11 cellular contexts compared by ENCODE assay signal in the genomic region with DNA sequence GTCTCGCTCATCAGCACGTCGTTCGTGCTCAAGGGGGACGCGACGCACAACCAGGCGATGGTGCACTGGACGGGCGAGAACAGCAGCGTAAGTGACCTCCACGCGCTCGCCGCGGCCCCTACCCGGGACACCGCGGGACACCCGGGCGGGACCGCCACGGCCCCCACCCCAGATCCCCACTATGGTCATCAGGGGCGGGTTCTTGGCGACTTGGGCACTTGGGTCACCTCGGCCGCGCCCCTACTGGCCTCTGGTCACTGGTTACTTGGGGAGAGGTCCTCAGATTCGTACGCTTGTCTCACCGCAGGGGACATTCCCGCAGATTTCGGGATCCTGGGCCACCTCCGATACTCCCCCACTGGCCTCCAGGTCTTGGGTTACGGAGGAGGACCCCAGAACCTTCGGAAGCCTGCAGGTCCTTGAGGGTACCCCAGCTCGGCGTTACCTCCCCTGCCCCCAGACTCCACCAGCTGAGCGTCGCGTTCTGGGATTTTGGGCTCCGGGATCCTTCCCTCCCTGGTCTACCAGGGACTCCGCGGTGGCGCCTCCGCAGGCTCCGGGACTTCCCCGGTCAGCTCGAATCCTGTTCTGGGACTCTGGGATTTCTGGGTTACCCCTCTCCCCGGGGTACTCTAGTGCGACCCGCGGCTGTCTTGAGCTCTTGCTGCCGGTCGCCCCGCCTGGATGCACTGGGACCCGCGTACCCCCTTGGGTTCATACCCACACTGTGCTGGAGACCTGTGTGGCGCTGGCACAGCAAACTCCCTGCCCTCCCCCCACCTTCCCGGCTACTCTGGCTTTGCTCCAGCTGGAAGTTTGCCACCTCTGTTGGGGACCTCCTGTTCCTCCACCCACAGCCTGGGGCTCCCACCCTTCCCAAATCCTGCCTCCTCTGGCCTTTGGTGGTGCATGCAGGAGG. TPM values are rescaled to one million over a fixed set of nuclear protein-coding genes. Genes with fewer than 3 reads are reported as not detected.
A peak's percentile ranks its signal among the peaks of the same experiment; 100 is the strongest.
DNase-seq lines count a peak whose midpoint lies in the region; ATAC-seq and TF ChIP-seq lines count a peak whose summit lies in the region.
"Had no signal": no experiment of that assay in that cellular context is flagged by ENCODE, and none has a peak within 500 bp of the region (broad histone marks: within the 10 kb centered on the region; RNA-seq: fewer than 3 reads in every experiment).

No MANE protein-coding gene starts in this region.

- H3K4me3 Mint-ChIP-seq in type B pancreatic cell: peak overlapping the region; percentile 84
- H3K4me3 Mint-ChIP-seq: activated naive CD8-positive, alpha-beta T cell treated with anti-CD3 and anti-CD28 coated beads, Interleukin-2, amount 10 ng/mL, durations not matched to agents 7 days and 5 days had no signal

- H3K9me3 ChIP-seq in mesodermal cell (ENCODE audit: control insufficient read depth, low read length): no peaks in the 10 kb centered on the region

- H3K4me1 ChIP-seq in mesodermal cell (ENCODE audit: control insufficient read depth, insufficient read depth, low read length, poor library complexity, severe bottlenecking): peaks cover 16% of the 10 kb centered on the region

- no peaks in the 10 kb centered on the region for H3K36me3 ChIP-seq in mesodermal cell (ENCODE audit: control insufficient read depth, insufficient read depth, low read length)

- peak; percentile 45 for DNase-seq in activated CD8-positive, alpha-beta memory T cell treated with anti-CD3 and anti-CD28 coated beads, Interleukin-2, amount 50 U/mL, for 48 hours
- no peak for DNase-seq in activated CD8-positive, alpha-beta memory T cell treated with anti-CD3 and anti-CD28 coated beads, Interleukin-2, amount 50 U/mL, for 4 hours
- DNase-seq in dorsolateral prefrontal cortex: peak in 3 of 10 donors; percentile 29 to 46 (median 42)
- no peak for DNase-seq in type B pancreatic cell (ENCODE audit: extremely low spot score, unreplicated experiment)
- DNase-seq in NCI-H1048 (lab: John Stamatoyannopoulos, UW): no peak
- no peak for DNase-seq in NCI-H2107 treated with DMSO at 0.1 percent for 48 hours (lab: John Stamatoyannopoulos, UW; ENCODE audit: unreplicated experiment)
- DNase-seq: OCI-M1 had no signal

- no peaks in the 10 kb centered on the region for H3K9me3 Mint-ChIP-seq in type B pancreatic cell
- H3K9me3 Mint-ChIP-seq: activated naive CD8-positive, alpha-beta T cell treated with anti-CD3 and anti-CD28 coated beads, Interleukin-2, amount 10 ng/mL, durations not matched to agents 7 days and 5 days; CD4-positive, alpha-beta memory T cell had no signal

- TF ChIP-seq CTCF in dorsolateral prefrontal cortex (IDR thresholded peaks at IDR 0.05 in 54 of 56, conservative IDR thresholded peaks at IDR 0.05 in 2 of 56; ENCODE audit: low read depth in 1 of 56, partially characterized antibody in 56 of 56) (peak in 3 of 56 donors; percentile 7 to 25 (median 15)), type B pancreatic cell (conservative IDR thresholded peaks at IDR 0.05) (peak; percentile 21)

- 4 to 6% methylated on average over 27 to 44 of the region's 60 CpGs for WGBS in mesodermal cell (ENCODE audit: insufficient coverage in 2 of 2), 2 experiments

- H3K27me3 Mint-ChIP-seq in type B pancreatic cell: peaks cover 46% of the 10 kb centered on the region

- H3K4me1 Mint-ChIP-seq in type B pancreatic cell (ENCODE audit: unreplicated experiment): peaks cover 26% of the 10 kb centered on the region
- H3K4me1 Mint-ChIP-seq: activated naive CD8-positive, alpha-beta T cell treated with anti-CD3 and anti-CD28 coated beads, Interleukin-2, amount 10 ng/mL, durations not matched to agents 7 days and 5 days had no signal

- no peak for ATAC-seq in HG03095 (IDR thresholded peaks at IDR 0.05; ENCODE audit: unreplicated experiment)

- H3K36me3 Mint-ChIP-seq in type B pancreatic cell: no peaks in the 10 kb centered on the region
- H3K36me3 Mint-ChIP-seq: activated naive CD8-positive, alpha-beta T cell treated with anti-CD3 and anti-CD28 coated beads, Interleukin-2, amount 10 ng/mL, durations not matched to agents 7 days and 5 days; CD4-positive, alpha-beta memory T cell had no signal

- H3K27ac ChIP-seq in dorsolateral prefrontal cortex: peak overlapping the region in 26 of 59 donors; percentile 3 to 78 (median 32)
- H3K27ac ChIP-seq in mesodermal cell (ENCODE audit: low read depth, low read length, severe bottlenecking): no peak overlapping the region

- H3K27ac Mint-ChIP-seq in type B pancreatic cell: peak overlapping the region; percentile 26
- H3K27ac Mint-ChIP-seq: activated naive CD8-positive, alpha-beta T cell treated with anti-CD3 and anti-CD28 coated beads, Interleukin-2, amount 10 ng/mL, durations not matched to agents 7 days and 5 days; CD4-positive, alpha-beta memory T cell had no signal

- peaks cover 0 to 30% (median 0%) of the 10 kb centered on the region in 45 donors for H3K27me3 ChIP-seq in dorsolateral prefrontal cortex

- intact Hi-C loops in dorsolateral prefrontal cortex (cut with DNase I): loop anchor here (2.0 to 10.0 kb wide), 7 partner anchors 104 to 612 kb away; no protein-coding TSS in a partner anchor

- peak overlapping the region; percentile 44 to 82 (median 67) for H3K4me3 ChIP-seq in dorsolateral prefrontal cortex
- peak overlapping the region; percentile 37 for H3K4me3 ChIP-seq in mesodermal cell (ENCODE audit: extremely low read depth, insufficient read depth, low read length, poor library complexity, severe bottlenecking)

RNA-seq across cellular contexts. Expression of a gene that starts 1.0 kb away (rescaled TPM):
- 10 to 100 TPM; 17.6 to 63.7 (median 32.1) TPM for total RNA-seq in dorsolateral prefrontal cortex
- polyA plus RNA-seq in mesodermal cell (2013, experiment 1 of 2): 6.6 TPM
- polyA plus RNA-seq in mesodermal cell (2013, experiment 2 of 2): 5.5 TPM
- total RNA-seq in type B pancreatic cell (ENCODE audit: low replicate concordance): 13.4 and 24.0 TPM in 2 replicates
- total RNA-seq: activated naive CD8-positive, alpha-beta T cell treated with anti-CD3 and anti-CD28 coated beads, Interleukin-2, amount 10 ng/mL, durations not matched to agents 7 days and 5 days; CD4-positive, alpha-beta memory T cell had no signal
- polyA plus RNA-seq: CD4-positive, alpha-beta memory T cell had no signal
